In the genomic region with DNA sequence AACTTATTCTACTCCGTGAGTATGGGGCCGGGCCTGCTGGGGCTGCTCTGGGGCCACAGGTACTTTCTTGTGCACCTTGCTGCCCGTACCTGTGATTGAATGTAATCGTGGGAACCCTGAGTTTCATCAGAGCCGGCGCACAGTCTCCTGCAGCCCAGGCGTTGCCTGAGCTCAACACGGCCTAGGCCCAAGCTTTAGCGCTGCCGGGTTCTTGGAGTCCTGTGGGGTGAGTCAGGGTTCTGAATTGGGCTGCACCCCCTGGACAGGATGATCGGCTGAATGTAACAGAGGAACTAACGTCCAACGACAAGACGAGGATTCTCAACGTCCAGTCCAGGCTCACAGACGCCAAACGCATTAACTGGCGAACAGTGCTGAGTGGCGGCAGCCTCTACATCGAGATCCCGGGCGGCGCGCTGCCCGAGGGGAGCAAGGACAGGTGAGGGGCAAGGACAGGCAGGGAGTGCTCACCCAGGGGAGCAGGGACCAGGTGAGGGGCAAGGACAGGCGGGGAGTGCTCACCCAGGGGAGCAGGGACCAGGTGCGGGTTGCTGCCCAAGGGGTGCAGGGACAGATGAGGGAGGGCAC, we compare ENCODE assay signal across 2 cellular contexts.
TF ChIP-seq lines count a peak whose summit lies in the region.

No MANE protein-coding gene starts in this region.

TF ChIP-seq in GM23338, 12 proteins besides CTCF, POLR2A, EP300 and RAD21 (continued from another document):
- TF ChIP-seq, protein P1, sequence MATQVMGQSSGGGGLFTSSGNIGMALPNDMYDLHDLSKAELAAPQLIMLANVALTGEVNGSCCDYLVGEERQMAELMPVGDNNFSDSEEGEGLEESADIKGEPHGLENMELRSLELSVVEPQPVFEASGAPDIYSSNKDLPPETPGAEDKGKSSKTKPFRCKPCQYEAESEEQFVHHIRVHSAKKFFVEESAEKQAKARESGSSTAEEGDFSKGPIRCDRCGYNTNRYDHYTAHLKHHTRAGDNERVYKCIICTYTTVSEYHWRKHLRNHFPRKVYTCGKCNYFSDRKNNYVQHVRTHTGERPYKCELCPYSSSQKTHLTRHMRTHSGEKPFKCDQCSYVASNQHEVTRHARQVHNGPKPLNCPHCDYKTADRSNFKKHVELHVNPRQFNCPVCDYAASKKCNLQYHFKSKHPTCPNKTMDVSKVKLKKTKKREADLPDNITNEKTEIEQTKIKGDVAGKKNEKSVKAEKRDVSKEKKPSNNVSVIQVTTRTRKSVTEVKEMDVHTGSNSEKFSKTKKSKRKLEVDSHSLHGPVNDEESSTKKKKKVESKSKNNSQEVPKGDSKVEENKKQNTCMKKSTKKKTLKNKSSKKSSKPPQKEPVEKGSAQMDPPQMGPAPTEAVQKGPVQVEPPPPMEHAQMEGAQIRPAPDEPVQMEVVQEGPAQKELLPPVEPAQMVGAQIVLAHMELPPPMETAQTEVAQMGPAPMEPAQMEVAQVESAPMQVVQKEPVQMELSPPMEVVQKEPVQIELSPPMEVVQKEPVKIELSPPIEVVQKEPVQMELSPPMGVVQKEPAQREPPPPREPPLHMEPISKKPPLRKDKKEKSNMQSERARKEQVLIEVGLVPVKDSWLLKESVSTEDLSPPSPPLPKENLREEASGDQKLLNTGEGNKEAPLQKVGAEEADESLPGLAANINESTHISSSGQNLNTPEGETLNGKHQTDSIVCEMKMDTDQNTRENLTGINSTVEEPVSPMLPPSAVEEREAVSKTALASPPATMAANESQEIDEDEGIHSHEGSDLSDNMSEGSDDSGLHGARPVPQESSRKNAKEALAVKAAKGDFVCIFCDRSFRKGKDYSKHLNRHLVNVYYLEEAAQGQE (IDR thresholded peaks at IDR 0.05; ENCODE audit: unreplicated experiment) = no peak
- TF ChIP-seq, protein P2, sequence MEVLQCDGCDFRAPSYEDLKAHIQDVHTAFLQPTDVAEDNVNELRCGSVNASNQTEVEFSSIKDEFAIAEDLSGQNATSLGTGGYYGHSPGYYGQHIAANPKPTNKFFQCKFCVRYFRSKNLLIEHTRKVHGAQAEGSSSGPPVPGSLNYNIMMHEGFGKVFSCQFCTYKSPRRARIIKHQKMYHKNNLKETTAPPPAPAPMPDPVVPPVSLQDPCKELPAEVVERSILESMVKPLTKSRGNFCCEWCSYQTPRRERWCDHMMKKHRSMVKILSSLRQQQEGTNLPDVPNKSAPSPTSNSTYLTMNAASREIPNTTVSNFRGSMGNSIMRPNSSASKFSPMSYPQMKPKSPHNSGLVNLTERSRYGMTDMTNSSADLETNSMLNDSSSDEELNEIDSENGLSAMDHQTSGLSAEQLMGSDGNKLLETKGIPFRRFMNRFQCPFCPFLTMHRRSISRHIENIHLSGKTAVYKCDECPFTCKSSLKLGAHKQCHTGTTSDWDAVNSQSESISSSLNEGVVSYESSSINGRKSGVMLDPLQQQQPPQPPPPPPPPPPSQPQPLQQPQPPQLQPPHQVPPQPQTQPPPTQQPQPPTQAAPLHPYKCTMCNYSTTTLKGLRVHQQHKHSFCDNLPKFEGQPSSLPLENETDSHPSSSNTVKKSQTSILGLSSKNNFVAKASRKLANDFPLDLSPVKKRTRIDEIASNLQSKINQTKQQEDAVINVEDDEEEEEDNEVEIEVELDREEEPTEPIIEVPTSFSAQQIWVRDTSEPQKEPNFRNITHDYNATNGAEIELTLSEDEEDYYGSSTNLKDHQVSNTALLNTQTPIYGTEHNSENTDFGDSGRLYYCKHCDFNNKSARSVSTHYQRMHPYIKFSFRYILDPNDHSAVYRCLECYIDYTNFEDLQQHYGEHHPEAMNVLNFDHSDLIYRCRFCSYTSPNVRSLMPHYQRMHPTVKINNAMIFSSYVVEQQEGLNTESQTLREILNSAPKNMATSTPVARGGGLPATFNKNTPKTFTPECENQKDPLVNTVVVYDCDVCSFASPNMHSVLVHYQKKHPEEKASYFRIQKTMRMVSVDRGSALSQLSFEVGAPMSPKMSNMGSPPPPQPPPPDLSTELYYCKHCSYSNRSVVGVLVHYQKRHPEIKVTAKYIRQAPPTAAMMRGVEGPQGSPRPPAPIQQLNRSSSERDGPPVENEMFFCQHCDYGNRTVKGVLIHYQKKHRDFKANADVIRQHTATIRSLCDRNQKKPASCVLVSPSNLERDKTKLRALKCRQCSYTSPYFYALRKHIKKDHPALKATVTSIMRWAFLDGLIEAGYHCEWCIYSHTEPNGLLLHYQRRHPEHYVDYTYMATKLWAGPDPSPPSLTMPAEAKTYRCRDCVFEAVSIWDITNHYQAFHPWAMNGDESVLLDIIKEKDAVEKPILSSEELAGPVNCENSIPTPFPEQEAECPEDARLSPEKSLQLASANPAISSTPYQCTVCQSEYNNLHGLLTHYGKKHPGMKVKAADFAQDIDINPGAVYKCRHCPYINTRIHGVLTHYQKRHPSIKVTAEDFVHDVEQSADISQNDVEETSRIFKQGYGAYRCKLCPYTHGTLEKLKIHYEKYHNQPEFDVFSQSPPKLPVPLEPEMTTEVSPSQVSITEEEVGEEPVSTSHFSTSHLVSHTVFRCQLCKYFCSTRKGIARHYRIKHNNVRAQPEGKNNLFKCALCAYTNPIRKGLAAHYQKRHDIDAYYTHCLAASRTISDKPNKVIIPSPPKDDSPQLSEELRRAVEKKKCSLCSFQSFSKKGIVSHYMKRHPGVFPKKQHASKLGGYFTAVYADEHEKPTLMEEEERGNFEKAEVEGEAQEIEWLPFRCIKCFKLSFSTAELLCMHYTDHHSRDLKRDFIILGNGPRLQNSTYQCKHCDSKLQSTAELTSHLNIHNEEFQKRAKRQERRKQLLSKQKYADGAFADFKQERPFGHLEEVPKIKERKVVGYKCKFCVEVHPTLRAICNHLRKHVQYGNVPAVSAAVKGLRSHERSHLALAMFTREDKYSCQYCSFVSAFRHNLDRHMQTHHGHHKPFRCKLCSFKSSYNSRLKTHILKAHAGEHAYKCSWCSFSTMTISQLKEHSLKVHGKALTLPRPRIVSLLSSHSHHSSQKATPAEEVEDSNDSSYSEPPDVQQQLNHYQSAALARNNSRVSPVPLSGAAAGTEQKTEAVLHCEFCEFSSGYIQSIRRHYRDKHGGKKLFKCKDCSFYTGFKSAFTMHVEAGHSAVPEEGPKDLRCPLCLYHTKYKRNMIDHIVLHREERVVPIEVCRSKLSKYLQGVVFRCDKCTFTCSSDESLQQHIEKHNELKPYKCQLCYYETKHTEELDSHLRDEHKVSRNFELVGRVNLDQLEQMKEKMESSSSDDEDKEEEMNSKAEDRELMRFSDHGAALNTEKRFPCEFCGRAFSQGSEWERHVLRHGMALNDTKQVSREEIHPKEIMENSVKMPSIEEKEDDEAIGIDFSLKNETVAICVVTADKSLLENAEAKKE (CRISPR knock-in tag; IDR thresholded peaks at IDR 0.05) = no peak
- no peak for TF ChIP-seq ZNF114 (CRISPR knock-in tag; IDR thresholded peaks at IDR 0.05)
- TF ChIP-seq, protein P3, sequence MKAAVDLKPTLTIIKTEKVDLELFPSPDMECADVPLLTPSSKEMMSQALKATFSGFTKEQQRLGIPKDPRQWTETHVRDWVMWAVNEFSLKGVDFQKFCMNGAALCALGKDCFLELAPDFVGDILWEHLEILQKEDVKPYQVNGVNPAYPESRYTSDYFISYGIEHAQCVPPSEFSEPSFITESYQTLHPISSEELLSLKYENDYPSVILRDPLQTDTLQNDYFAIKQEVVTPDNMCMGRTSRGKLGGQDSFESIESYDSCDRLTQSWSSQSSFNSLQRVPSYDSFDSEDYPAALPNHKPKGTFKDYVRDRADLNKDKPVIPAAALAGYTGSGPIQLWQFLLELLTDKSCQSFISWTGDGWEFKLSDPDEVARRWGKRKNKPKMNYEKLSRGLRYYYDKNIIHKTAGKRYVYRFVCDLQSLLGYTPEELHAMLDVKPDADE (IDR thresholded peaks at IDR 0.05) = no peak
- TF ChIP-seq ZNF331 (CRISPR knock-in tag; IDR thresholded peaks at IDR 0.05; ENCODE audit: low read depth) = no peak
- no peak for TF ChIP-seq STAT1 (IDR thresholded peaks at IDR 0.05; ENCODE audit: unreplicated experiment)
- TF ChIP-seq JUNB (IDR thresholded peaks at IDR 0.05; ENCODE audit: unreplicated experiment) = no peak
- TF ChIP-seq EZH2phosphoT487 (IDR thresholded peaks at IDR 0.05; ENCODE audit: unreplicated experiment) = no peak

TF ChIP-seq in neural cell, 6 proteins besides CTCF, POLR2A, EP300 and RAD21 (continued from another document):
- TF ChIP-seq, protein P1 (IDR thresholded peaks at IDR 0.05; ENCODE audit: borderline replicate concordance) = no peak
- no peak for TF ChIP-seq POLR2AphosphoS5 (IDR thresholded peaks at IDR 0.05)
